ENCODE assay signal across 10 cellular contexts in genomic region chr7:106756071-106756470, GRCh38.
"Had no signal": no experiment of that assay in that cellular context is flagged by ENCODE, and none has a peak within 500 bp of the region (broad histone marks: within the 10 kb centered on the region; RNA-seq: fewer than 3 reads in every experiment).

No MANE protein-coding gene starts in this region.

- H3K36me3 ChIP-seq: HAP-1 had no signal

- H2AFZ ChIP-seq: GM23248 had no signal

- FAIRE-seq: HepG2 had no signal

- H3K4me3 ChIP-seq: GM23248, HAP-1 had no signal

- H3K9ac ChIP-seq: GM23248, KMS-11 had no signal

- ATAC-seq: HCT116, HepG2 had no signal

- H3K27ac ChIP-seq: GM23248, HL-60, KMS-11 had no signal

- DNase-seq: GM23248, GOT3, H7, HFFc6, KBM-7 had no signal

- H3K4me2 ChIP-seq: KMS-11 had no signal
